13 cellular contexts compared by ENCODE assay signal in the genomic region with DNA sequence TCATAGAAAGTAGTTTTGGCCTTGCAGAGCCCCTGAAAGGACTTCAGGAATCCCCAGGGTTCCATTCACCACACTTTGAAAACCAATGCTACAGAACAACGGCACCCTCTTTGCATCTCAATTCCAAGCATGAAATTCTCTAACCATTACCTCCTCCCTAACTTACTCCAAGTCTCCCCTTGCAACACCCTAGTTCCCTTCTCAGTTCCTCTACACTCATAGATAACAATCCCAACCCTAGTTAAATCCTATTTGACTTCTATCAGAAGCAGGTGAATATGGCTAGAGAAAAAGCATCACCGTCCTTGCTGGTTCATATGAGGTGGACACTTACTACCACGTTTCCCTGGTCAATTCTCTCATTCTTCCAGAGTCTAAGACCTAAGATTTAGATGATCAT. TPM values are rescaled to one million over a fixed set of nuclear protein-coding genes. Genes with fewer than 3 reads are reported as not detected.
DNase-seq lines count a peak whose midpoint lies in the region; ATAC-seq, FAIRE-seq and TF ChIP-seq lines count a peak whose summit lies in the region.
"Had no signal": no experiment of that assay in that cellular context is flagged by ENCODE, and none has a peak within 500 bp of the region (broad histone marks: within the 10 kb centered on the region; RNA-seq: fewer than 3 reads in every experiment).

No MANE protein-coding gene starts in this region.

- no peak overlapping the region for H3K9ac ChIP-seq in SK-N-SH
- H3K9ac ChIP-seq in keratinocyte (ENCODE audit: control insufficient read depth, extremely low read depth, insufficient read depth, low read length) = no peak overlapping the region

- peaks cover 68% of the 10 kb centered on the region for H3K79me2 ChIP-seq in SK-N-SH (ENCODE audit: insufficient read depth)
- H3K79me2 ChIP-seq in keratinocyte (ENCODE audit: control insufficient read depth, insufficient read depth, low read length) = peaks cover 50% of the 10 kb centered on the region

- no peak for FAIRE-seq in keratinocyte (lab: Jason Lieb, UNC)

- H3F3A ChIP-seq in SK-N-SH (replicated peaks; ENCODE audit: insufficient read depth) = no peaks in the 10 kb centered on the region

- TF ChIP-seq CTCF in SK-N-SH (IDR thresholded peaks at IDR 0.05) (no peak), WI38 (IDR thresholded peaks at IDR 0.05; ENCODE audit: low read depth, low read length) (no peak), keratinocyte (optimal IDR thresholded peaks at IDR 0.05 in 1 of 3, IDR thresholded peaks at IDR 0.05 in 1 of 3, conservative IDR thresholded peaks at IDR 0.05 in 1 of 3; ENCODE audit: extremely low read depth in 1 of 3, insufficient read depth in 2 of 3, low read length in 3 of 3) (no peak), thoracic aorta (IDR thresholded peaks at IDR 0.05) (no peak)

- H2AFZ ChIP-seq in SK-N-SH (ENCODE audit: low read depth) (no peak overlapping the region), keratinocyte (ENCODE audit: control insufficient read depth, low read length) (no peak overlapping the region)

- H3K4me1 ChIP-seq in SK-N-SH (ENCODE audit: control insufficient read depth in 1 of 2, insufficient read depth in 2 of 2, low read depth in 1 of 2, low read length in 1 of 2) (peaks cover 0 to 7% of the 10 kb centered on the region in 2 experiments; a peak in 2 of 4 replicates), keratinocyte (ENCODE audit: control insufficient read depth, extremely low read depth, insufficient read depth, low read length) (peaks cover 29% of the 10 kb centered on the region), thoracic aorta (ENCODE audit: control insufficient read depth in 1 of 2, low read depth in 2 of 2) (peaks cover 30 to 48% of the 10 kb centered on the region in 2 donors)

- H3K27me3 ChIP-seq in SK-N-SH (ENCODE audit: insufficient read depth) (no peaks in the 10 kb centered on the region), keratinocyte (ENCODE audit: control insufficient read depth, extremely low read depth, insufficient read depth, low read length) (no peaks in the 10 kb centered on the region), thoracic aorta (replicated peaks; ENCODE audit: insufficient read depth) (no peaks in the 10 kb centered on the region)

- peaks cover 2% of the 10 kb centered on the region for H3K9me1 ChIP-seq in keratinocyte (ENCODE audit: control insufficient read depth, extremely low read depth, insufficient read depth, low read length)

- H3K27ac ChIP-seq in SK-N-SH (ENCODE audit: low read depth in 2 of 2, low read length in 1 of 2) = no peak overlapping the region
- H3K27ac ChIP-seq in keratinocyte (ENCODE audit: control insufficient read depth, insufficient read depth, low read length) = no peak overlapping the region
- H3K27ac ChIP-seq in thoracic aorta = peak overlapping the region in 1 of 2 donors; percentile 8

- no peak for DNase-seq in SK-N-SH
- no peak for DNase-seq in keratinocyte (ENCODE audit: low read depth, low spot score)
- DNase-seq in thoracic aorta (ENCODE audit: low spot score) = no peak
- no peak for DNase-seq in GM19238 (ENCODE audit: insufficient read length, low spot score)
- DNase-seq: 8988T, kidney glomerular epithelial cell, NCI-H2081 treated with DMSO at 0.1 percent for 48 hours had no signal

- ATAC-seq in SK-N-SH treated with all-trans-retinoic acid at 6 μM for 48 hours = no peak
- no peak for ATAC-seq in thoracic aorta (ENCODE audit: insufficient number of reproducible peaks, low FRiP score, low read depth)
- no peak for ATAC-seq in HG02610 (IDR thresholded peaks at IDR 0.05; ENCODE audit: unreplicated experiment)
- ATAC-seq in GM19463 (IDR thresholded peaks at IDR 0.05; ENCODE audit: unreplicated experiment) = no peak

- H3K9me2 ChIP-seq in SK-N-SH = no peaks in the 10 kb centered on the region

- CTCF ChIA-PET in SK-N-SH (lab: Yijun Ruan, JAX) = no interaction called here

- 98% methylated on average over 3 of the region's 3 CpGs for WGBS in SK-N-SH (ENCODE audit: low lambda C conversion rate)

- TF ChIP-seq EP300 in SK-N-SH (IDR thresholded peaks at IDR 0.05; ENCODE audit: borderline replicate concordance in 1 of 2, low read depth in 1 of 2, low read length in 1 of 2) = no peak

- H3K36me3 ChIP-seq in SK-N-SH (replicated peaks in 1 of 2; ENCODE audit: control insufficient read depth in 1 of 2, insufficient read depth in 2 of 2, low read length in 1 of 2) (peaks cover 24 to 33% of the 10 kb centered on the region in 2 experiments), keratinocyte (ENCODE audit: control insufficient read depth in 2 of 2, extremely low read depth in 1 of 2, insufficient read depth in 2 of 2, low read length in 2 of 2) (no peaks in the 10 kb centered on the region), thoracic aorta (no peaks in the 10 kb centered on the region)

- H3K9me3 ChIP-seq in SK-N-SH = no peaks in the 10 kb centered on the region
- no peaks in the 10 kb centered on the region for H3K9me3 ChIP-seq in keratinocyte (ENCODE audit: control insufficient read depth, low read depth, low read length)
- H3K9me3 ChIP-seq in thoracic aorta = no peaks in the 10 kb centered on the region

- H4K20me1 ChIP-seq in SK-N-SH (ENCODE audit: insufficient read depth) = no peaks in the 10 kb centered on the region
- no peaks in the 10 kb centered on the region for H4K20me1 ChIP-seq in keratinocyte (ENCODE audit: control insufficient read depth, extremely low read depth, insufficient read depth, low read length)

- peak overlapping the region in 1 of 2 experiments; percentile 25; a peak in 1 of 4 replicates for H3K4me3 ChIP-seq in SK-N-SH (ENCODE audit: low read depth in 2 of 2, low read length in 1 of 2)
- peak overlapping the region; percentile 28 for H3K4me3 ChIP-seq in WI38 (ENCODE audit: low read depth, low read length)
- H3K4me3 ChIP-seq in keratinocyte (ENCODE audit: control insufficient read depth in 2 of 3, extremely low read depth in 1 of 3, insufficient read depth in 2 of 3, low read depth in 1 of 3, low read length in 3 of 3) = peak overlapping the region in 2 of 3 experiments; percentile 84 to 93
- peak overlapping the region; percentile 73 for H3K4me3 ChIP-seq in thoracic aorta

- H3K4me2 ChIP-seq in SK-N-SH (peak overlapping the region; percentile 87), keratinocyte (ENCODE audit: control insufficient read depth, extremely low read depth, insufficient read depth, low read depth, low read length) (peak overlapping the region; percentile 93)

- POLR2A ChIA-PET in SK-N-SH (lab: Yijun Ruan, JAX) = no interaction called here

- dilution Hi-C loops in keratinocyte (cut with MboI; ENCODE audit: extremely low pct_ligation_motif_present, low sequenced_read_pairs) = no loop called here

- no peak for TF ChIP-seq RAD21 in SK-N-SH (IDR thresholded peaks at IDR 0.05; ENCODE audit: low read length)

TF ChIP-seq in SK-N-SH, 30 proteins besides CTCF, POLR2A, EP300 and RAD21:
- TF ChIP-seq POLR2AphosphoS5 (IDR thresholded peaks at IDR 0.05; ENCODE audit: low read depth, low read length) = no peak

TF ChIP-seq in SK-N-SH treated with all-trans-retinoic acid at 6 μM for 48 hours, 23 proteins besides CTCF, POLR2A, EP300 and RAD21:
- no peak for TF ChIP-seq ZNF70 (CRISPR knock-in tag; IDR thresholded peaks at IDR 0.05)

RNA-seq across cellular contexts. Expression of gene RCHY1, which starts 2.4 kb away (rescaled TPM):
- polyA plus RNA-seq in SK-N-SH (2012; rRNA removed) = 13.5 and 17.4 TPM in 2 replicates
- polyA plus RNA-seq in SK-N-SH (2012; cell fraction: cytosol; rRNA removed) = 29.3 and 36.9 TPM in 2 replicates
- 4.1 and 14.0 TPM in 2 replicates for polyA plus RNA-seq in SK-N-SH (2012; cell fraction: nucleus; rRNA removed)
- polyA plus RNA-seq in keratinocyte = 16.7 to 29.0 TPM (median 28.1 TPM) in 3 replicates
- polyA plus RNA-seq in keratinocyte (2011; ENCODE audit: low read depth) = 32.9 TPM
- polyA plus RNA-seq in keratinocyte (2011; cell fraction: cytosol; rRNA removed) = 14.5 and 26.2 TPM in 2 replicates
- 19.9 and 32.5 TPM in 2 replicates for polyA plus RNA-seq in keratinocyte (2011; cell fraction: nucleus; rRNA removed)
- 25.7 TPM in 2 replicates for polyA plus RNA-seq in keratinocyte (2012; ENCODE audit: low replicate concordance)
- polyA minus RNA-seq in keratinocyte = 5.8 to 30.7 TPM (median 8.1 TPM) in 3 replicates
- polyA minus RNA-seq in keratinocyte (2011; cell fraction: cytosol; rRNA and poly(A)+ RNA removed) = 9.2 TPM
- 10.9 and 22.3 TPM in 2 replicates for polyA minus RNA-seq in keratinocyte (2011; cell fraction: nucleus; rRNA and poly(A)+ RNA removed)
- total RNA-seq in thoracic aorta = 10 to 100 TPM; 17.6 to 25.0 TPM

RNA-seq across cellular contexts. Expression of gene THAP6, which starts 2.4 kb away (rescaled TPM):
- polyA plus RNA-seq in SK-N-SH (2012; rRNA removed) = 6.9 and 9.6 TPM in 2 replicates
- 5.8 and 7.2 TPM in 2 replicates for polyA plus RNA-seq in SK-N-SH (2012; cell fraction: cytosol; rRNA removed)
- 13.3 and 31.3 TPM in 2 replicates for polyA plus RNA-seq in SK-N-SH (2012; cell fraction: nucleus; rRNA removed)
- polyA plus RNA-seq in keratinocyte = 6.4 to 11.9 TPM (median 9.4 TPM) in 3 replicates
- polyA plus RNA-seq in keratinocyte (2011; ENCODE audit: low read depth) = 7.8 TPM
- 6.8 and 12.6 TPM in 2 replicates for polyA plus RNA-seq in keratinocyte (2011; cell fraction: cytosol; rRNA removed)
- polyA plus RNA-seq in keratinocyte (2011; cell fraction: nucleus; rRNA removed) = 12.5 and 13.6 TPM in 2 replicates
- polyA plus RNA-seq in keratinocyte (2012; ENCODE audit: low replicate concordance) = 6.2 and 8.5 TPM in 2 replicates
- polyA minus RNA-seq in keratinocyte = 0.52 to 10.3 TPM (median 3.8 TPM) in 3 replicates
- polyA minus RNA-seq in keratinocyte (2011; cell fraction: cytosol; rRNA and poly(A)+ RNA removed) = 4.4 TPM
- polyA minus RNA-seq in keratinocyte (2011; cell fraction: nucleus; rRNA and poly(A)+ RNA removed) = 4.3 and 12.3 TPM in 2 replicates
- 10 to 100 TPM; 13.4 to 37.0 TPM for total RNA-seq in thoracic aorta

RNA-seq across cellular contexts. Expression of gene ODAPH, which starts 44.0 kb away (rescaled TPM):
- 0.03 and 0.19 TPM in 2 replicates for polyA plus RNA-seq in SK-N-SH (2012; rRNA removed)
- polyA plus RNA-seq in SK-N-SH (2012; cell fraction: cytosol; rRNA removed) = 0.30 and 0.33 TPM in 2 replicates
- polyA plus RNA-seq in SK-N-SH (2012; cell fraction: nucleus; rRNA removed) = 0.13 TPM in 1 of 2 replicates, not detected in the other
- 0.45 to 0.94 TPM (median 0.59 TPM) in 3 replicates for polyA plus RNA-seq in keratinocyte
- not detected for polyA plus RNA-seq in keratinocyte (2011; ENCODE audit: low read depth)
- 0.73 and 1.0 TPM in 2 replicates for polyA plus RNA-seq in keratinocyte (2011; cell fraction: cytosol; rRNA removed)
- 0.48 and 0.65 TPM in 2 replicates for polyA plus RNA-seq in keratinocyte (2011; cell fraction: nucleus; rRNA removed)
- polyA plus RNA-seq in keratinocyte (2012; ENCODE audit: low replicate concordance) = 1.4 TPM in 1 of 2 replicates, not detected in the other
- 0.13 to 0.23 TPM in 2 of 3 replicates, not detected in the other for polyA minus RNA-seq in keratinocyte
- not detected for polyA minus RNA-seq in keratinocyte (2011; cell fraction: cytosol; rRNA and poly(A)+ RNA removed)
- polyA minus RNA-seq in keratinocyte (2011; cell fraction: nucleus; rRNA and poly(A)+ RNA removed) = 0.32 and 0.54 TPM in 2 replicates
- total RNA-seq in thoracic aorta = not detected
- total RNA-seq: dermis blood vessel endothelial cell, temporal lobe had no signal
